Comparison of ENCODE assay signal across 15 cellular contexts in the genomic region with DNA sequence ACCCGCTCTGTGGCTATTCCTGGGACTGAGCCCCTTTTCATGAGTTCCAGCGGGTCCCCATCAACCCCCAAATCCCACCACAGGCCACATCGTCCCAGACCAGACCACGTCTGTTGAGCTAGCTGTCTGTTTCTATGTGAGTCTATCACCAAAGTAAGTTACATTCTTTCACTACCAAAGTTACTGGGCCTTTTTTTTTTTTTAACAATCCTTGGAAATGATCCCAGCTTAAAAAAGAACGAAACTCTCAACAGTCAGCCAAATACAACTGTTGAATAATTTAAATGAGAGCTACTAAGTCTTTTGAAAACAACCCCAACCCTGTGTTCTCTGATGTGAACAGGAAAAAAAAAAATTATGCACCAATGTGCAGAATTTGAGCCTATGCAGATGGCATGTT.
DNase-seq lines count a peak whose midpoint lies in the region; TF ChIP-seq lines count a peak whose summit lies in the region.
"Had no signal": no experiment of that assay in that cellular context is flagged by ENCODE, and none has a peak within 500 bp of the region (broad histone marks: within the 10 kb centered on the region; RNA-seq: fewer than 3 reads in every experiment).

No MANE protein-coding gene starts in this region.

- peaks cover 0 to 2% (median 0%) of the 10 kb centered on the region in 7 donors for H3K9me3 Mint-ChIP-seq in CD14-positive monocyte
- H3K9me3 Mint-ChIP-seq in CD4-positive, alpha-beta memory T cell: peaks cover 0 to 2% (median 0%) of the 10 kb centered on the region in 8 donors

- H3K27ac Mint-ChIP-seq in CD14-positive monocyte: no peak overlapping the region
- H3K27ac Mint-ChIP-seq in CD4-positive, alpha-beta memory T cell: no peak overlapping the region
- H3K27ac Mint-ChIP-seq: IgD-negative memory B cell had no signal

- intact Hi-C loops in CD14-positive monocyte (cut with micrococcal nuclease): no loop called here
- intact Hi-C loops in CD4-positive, alpha-beta memory T cell (cut with micrococcal nuclease): no loop called here

- CTCF ChIA-PET in CD4-positive, alpha-beta memory T cell (lab: Charles Lee; ENCODE audit: partially characterized antibody): no interaction called here

- DNase-seq in EH (ENCODE audit: low read depth) (peak; percentile 9), astrocyte of the hippocampus (ENCODE audit: low read depth, low spot score) (peak; percentile 70), fibroblast of peridontal ligament (ENCODE audit: extremely low read depth) (peak; percentile 5), osteoblast (ENCODE audit: insufficient read length, low spot score, missing footprints) (no peak), Peyer's patch (no peak), CD14-positive monocyte (ENCODE audit: low spot score) (no peak)
- DNase-seq in activated CD4-positive, alpha-beta T cell treated with anti-CD3 and anti-CD28 coated beads for 48 hours: no peak
- DNase-seq in CD4-positive, alpha-beta memory T cell: no peak
- DNase-seq: H7, Kasumi-1, MM.1S, NCI-H1092 treated with DMSO at 0.1 percent for 48 hours, NCI-H226, NCI-H524 treated with DMSO at 0.1 percent for 48 hours had no signal

- peaks cover 9 to 16% (median 14%) of the 10 kb centered on the region in 3 donors for H3K27me3 Mint-ChIP-seq in CD14-positive monocyte (ENCODE audit: low read depth in 3 of 3)
- H3K27me3 Mint-ChIP-seq in CD4-positive, alpha-beta memory T cell: peaks cover 7 to 18% of the 10 kb centered on the region in 2 donors

- no peak for TF ChIP-seq POLR2A in Peyer's patch (IDR thresholded peaks at IDR 0.05)

- H4K20me1 ChIP-seq in osteoblast (ENCODE audit: insufficient read depth, low read length): peaks cover 2% of the 10 kb centered on the region

- no peak overlapping the region for H3K27ac ChIP-seq in osteoblast (ENCODE audit: low read depth, low read length)
- H3K27ac ChIP-seq in Peyer's patch: no peak overlapping the region
- no peak overlapping the region for H3K27ac ChIP-seq in CD4-positive, alpha-beta memory T cell (ENCODE audit: low read depth, low read length)

- no peaks in the 10 kb centered on the region for H3K36me3 Mint-ChIP-seq in CD14-positive monocyte
- H3K36me3 Mint-ChIP-seq in CD4-positive, alpha-beta memory T cell: no peaks in the 10 kb centered on the region
- H3K36me3 Mint-ChIP-seq: IgD-negative memory B cell had no signal

- H3K4me1 ChIP-seq in osteoblast (ENCODE audit: insufficient read depth, low read length) (peaks cover 2% of the 10 kb centered on the region), Peyer's patch (peaks cover 0 to 16% (median 0%) of the 10 kb centered on the region in 4 donors)
- H3K4me1 ChIP-seq in CD4-positive, alpha-beta memory T cell (ENCODE audit: insufficient read depth, low read length): no peaks in the 10 kb centered on the region

- H2AFZ ChIP-seq in osteoblast (ENCODE audit: low read length): no peak overlapping the region

- peak overlapping the region in 1 of 2 donors; percentile 21 for H3K4me3 Mint-ChIP-seq in CD14-positive monocyte
- H3K4me3 Mint-ChIP-seq in CD4-positive, alpha-beta memory T cell: no peak overlapping the region
- H3K4me3 Mint-ChIP-seq: IgD-negative memory B cell had no signal

- peaks cover 25% of the 10 kb centered on the region for H3K4me1 Mint-ChIP-seq in CD14-positive monocyte
- H3K4me1 Mint-ChIP-seq in CD4-positive, alpha-beta memory T cell: no peaks in the 10 kb centered on the region
- H3K4me1 Mint-ChIP-seq: IgD-negative memory B cell had no signal

- H3K27me3 ChIP-seq in osteoblast (ENCODE audit: insufficient read depth, low read length) (peaks cover 47% of the 10 kb centered on the region), Peyer's patch (no peaks in the 10 kb centered on the region)
- no peaks in the 10 kb centered on the region for H3K27me3 ChIP-seq in CD4-positive, alpha-beta memory T cell (ENCODE audit: insufficient read depth, low read length)

- no peak for TF ChIP-seq CTCF in osteoblast (IDR thresholded peaks at IDR 0.05; ENCODE audit: extremely low read depth, low read depth, low read length)
- no peak for TF ChIP-seq CTCF in Peyer's patch (IDR thresholded peaks at IDR 0.05)
- TF ChIP-seq CTCF in CD14-positive monocyte (IDR thresholded peaks at IDR 0.05): no peak

- H3K4me2 ChIP-seq in osteoblast (ENCODE audit: insufficient read depth, low read length): peak overlapping the region; percentile 24

- no peaks in the 10 kb centered on the region for H3K79me2 ChIP-seq in osteoblast (ENCODE audit: insufficient read depth, low read length)

- POLR2A ChIA-PET in CD4-positive, alpha-beta memory T cell (lab: Charles Lee; ENCODE audit: partially characterized antibody): no interaction called here

- no peaks in the 10 kb centered on the region for H3K36me3 ChIP-seq in osteoblast (ENCODE audit: insufficient read depth, low read length)
- H3K36me3 ChIP-seq in Peyer's patch: no peaks in the 10 kb centered on the region
- H3K36me3 ChIP-seq in CD4-positive, alpha-beta memory T cell (ENCODE audit: insufficient read depth, low read length): no peaks in the 10 kb centered on the region

- H3K4me3 ChIP-seq in osteoblast (ENCODE audit: insufficient read depth, low read length): no peak overlapping the region
- no peak overlapping the region for H3K4me3 ChIP-seq in Peyer's patch
- H3K4me3 ChIP-seq in CD4-positive, alpha-beta memory T cell (ENCODE audit: low read length in 2 of 2): no peak overlapping the region

- no peaks in the 10 kb centered on the region for H3K9me3 ChIP-seq in osteoblast (ENCODE audit: low read depth, low read length)
- H3K9me3 ChIP-seq in Peyer's patch: no peaks in the 10 kb centered on the region
- no peaks in the 10 kb centered on the region for H3K9me3 ChIP-seq in CD4-positive, alpha-beta memory T cell (ENCODE audit: control insufficient read depth in 1 of 2, low read length in 2 of 2)

Comparison
In these comparisons a context has a peak if more than half of its experiments do, and no peak if none do; other contexts are left out.
1. DNase-seq: peak in EH (single experiment), astrocyte of the hippocampus (single experiment) and fibroblast of peridontal ligament (single experiment); none in osteoblast (single experiment), Peyer's patch (0 of 3), activated CD4-positive, alpha-beta T cell treated with anti-CD3 and anti-CD28 coated beads for 48 hours (single experiment), CD14-positive monocyte (single experiment) and CD4-positive, alpha-beta memory T cell (0 of 5).